8 cellular contexts compared by ENCODE assay signal in genomic region chr3:158539414-158540014, GRCh38. TPM values are rescaled to one million over a fixed set of nuclear protein-coding genes. Genes with fewer than 3 reads are reported as not detected.
DNase-seq lines count a peak whose midpoint lies in the region; TF ChIP-seq lines count a peak whose summit lies in the region.

No MANE protein-coding gene starts in this region.

- CTCF ChIA-PET in AG04450 (lab: Charles Lee), result interaction anchor here (0.5 to 4.1 kb wide), 47 partner anchors 8 to 1007 kb away, joined by 3 to 53 read pairs (median 4); partner anchors contain the start of genes GFM1, LXN, MFSD1 and MLF1
- CTCF ChIA-PET in OCI-LY7 (lab: Charles Lee; ENCODE audit: unreplicated experiment), result interaction anchor here (0.6 kb wide), 1 partner anchor 104 kb away, joined by 3 read pairs; no protein-coding TSS in a partner anchor

- H3K79me2 ChIP-seq in OCI-LY7 (ENCODE audit: insufficient read depth, low read depth, low read length), result no peaks in the 10 kb centered on the region

- POLR2A ChIA-PET in AG04450 (lab: Yijun Ruan, JAX), result no interaction called here
- POLR2A ChIA-PET in OCI-LY7 (lab: Charles Lee), result interaction anchor here (0.6 to 1.1 kb wide), 2 partner anchors 9 to 166 kb away, joined by 3 to 7 read pairs; no protein-coding TSS in a partner anchor

- in situ Hi-C loops in GM13976 (cut with MboI; ENCODE audit: low sequenced_read_pairs, unreplicated experiment), result loop anchor here (25.0 kb wide), 2 partner anchors 677 to 927 kb away; no protein-coding TSS in a partner anchor

- H3K27ac ChIP-seq in AG04450 (ENCODE audit: low read depth, low read length), result no peak overlapping the region
- no peak overlapping the region for H3K27ac ChIP-seq in OCI-LY7 (ENCODE audit: low read depth, low read length, poor library complexity, severe bottlenecking)
- peak overlapping the region in 1 of 2 donors; percentile 12 for H3K27ac ChIP-seq in right atrium auricular region

- H3K4me1 ChIP-seq in OCI-LY7 (ENCODE audit: insufficient read depth, low read length, poor library complexity, severe bottlenecking), result no peaks in the 10 kb centered on the region
- no peaks in the 10 kb centered on the region for H3K4me1 ChIP-seq in right atrium auricular region

- intact Hi-C loops in OCI-LY7 (cut with micrococcal nuclease; ENCODE audit: unreplicated experiment), result loop anchor here (5.0 kb wide), 1 partner anchor 672 kb away; no protein-coding TSS in a partner anchor

- BruUV-seq in OCI-LY7 (replicated peaks; lab: Mats Ljungman, UMichigan), result no TSS peak

- no peaks in the 10 kb centered on the region for H3K9me3 ChIP-seq in AG04450 (ENCODE audit: control insufficient read depth, insufficient read depth, low read length)
- H3K9me3 ChIP-seq in OCI-LY7 (ENCODE audit: low read length), result no peaks in the 10 kb centered on the region
- H3K9me3 ChIP-seq in right atrium auricular region, result no peaks in the 10 kb centered on the region

- no peak overlapping the region for H3K4me2 ChIP-seq in OCI-LY7 (ENCODE audit: low read length)

- peak; percentile 16 for DNase-seq in AG04450 (ENCODE audit: low read depth, low spot score)
- no peak for DNase-seq in GM13976 (ENCODE audit: low spot score)
- DNase-seq in HUDEP-2 (lab: John Stamatoyannopoulos, UW; ENCODE audit: unreplicated experiment in 76 of 76), result peak in 51 of 76 experiments; percentile 0 to 62 (median 27)
- DNase-seq in OCI-LY7 (ENCODE audit: low spot score), result peak; percentile 47
- DNase-seq in activated naive CD4-positive, alpha-beta T cell treated with Interleukin-2 at 50 U/mL for 16 hours, result peak; percentile 28
- DNase-seq in right atrium auricular region (ENCODE audit: low spot score), result no peak
- peak; percentile 7 to 12 (median 10) for DNase-seq in stimulated activated CD4-positive, alpha-beta T cell treated with anti-CD3 and anti-CD28 coated beads, Interleukin-1b, Interleukin-23, amount 100 ng/mL, for 24 hours (ENCODE audit: low read depth in 4 of 4, low spot score in 1 of 4)
- no peak for DNase-seq in 8988T

- H3K4me3 ChIP-seq in AG04450 (ENCODE audit: low read depth, low read length), result no peak overlapping the region
- H3K4me3 ChIP-seq in OCI-LY7 (ENCODE audit: low read depth, low read length, poor library complexity, severe bottlenecking), result no peak overlapping the region
- H3K4me3 ChIP-seq in right atrium auricular region, result no peak overlapping the region

- no peaks in the 10 kb centered on the region for H3K27me3 ChIP-seq in AG04450 (ENCODE audit: control insufficient read depth, insufficient read depth, low read length)
- H3K27me3 ChIP-seq in right atrium auricular region, result no peaks in the 10 kb centered on the region

- H3K36me3 ChIP-seq in OCI-LY7 (ENCODE audit: insufficient read depth, low read length) (peaks cover 12% of the 10 kb centered on the region; the same call in 1 of the 2 replicates), right atrium auricular region (no peaks in the 10 kb centered on the region)

- TF ChIP-seq CTCF in AG04450 (IDR thresholded peaks at IDR 0.05; ENCODE audit: low read depth, low read length) (peak; percentile 60), GM13976 (IDR thresholded peaks at IDR 0.05; ENCODE audit: borderline replicate concordance, control extremely low read depth, extremely low read depth, insufficient read depth, missing control alignments) (peak; percentile 35), OCI-LY7 (conservative IDR thresholded peaks at IDR 0.05; ENCODE audit: low read length) (peak; percentile 84), right atrium auricular region (IDR thresholded peaks at IDR 0.05) (peak; percentile 47 to 71)

- no peaks in the 10 kb centered on the region for H3K9me2 ChIP-seq in OCI-LY7 (ENCODE audit: insufficient read depth, low read length)

- H4K20me1 ChIP-seq in OCI-LY7 (ENCODE audit: insufficient read depth, low read length), result no peaks in the 10 kb centered on the region

- no peak overlapping the region for H2AFZ ChIP-seq in OCI-LY7 (ENCODE audit: low read length)

RNA-seq across cellular contexts. Expression of gene MLF1, which starts 31.5 kb away (rescaled TPM):
- polyA plus RNA-seq in AG04450 (2011; rRNA removed), result 6.7 and 10.1 TPM in 2 replicates
- 2.3 and 4.6 TPM in 2 replicates for polyA minus RNA-seq in AG04450 (2011; rRNA and poly(A)+ RNA removed)
- total RNA-seq in OCI-LY7 (2014; rRNA removed; shearing (Covaris generic)), result not detected in 2 replicates
- total RNA-seq in OCI-LY7 (2022) (not detected in 2 replicates), right atrium auricular region (100 to 1,000 TPM; 117 to 217 TPM)

Comparison
In these comparisons a context has a peak if more than half of its experiments do, and no peak if none do; other contexts are left out.
1. DNase-seq: peak in AG04450 (single experiment), HUDEP-2 (51 of 76), OCI-LY7 (single experiment), activated naive CD4-positive, alpha-beta T cell treated with Interleukin-2 at 50 U/mL for 16 hours (single experiment) and stimulated activated CD4-positive, alpha-beta T cell treated with anti-CD3 and anti-CD28 coated beads, Interleukin-1b, Interleukin-23, amount 100 ng/mL, for 24 hours (4 of 4); none in GM13976 (single experiment), right atrium auricular region (single experiment) and 8988T (single experiment).
2. RNA of gene MLF1, which starts 31.5 kb away (total RNA-seq): 117 to 217 TPM in right atrium auricular region; not detected in OCI-LY7; every median in the first group is over 100 times any median in the second.
3. Peak in every context shown above with its lines, with median percentiles within 50 percentile points of each other: CTCF ChIP-seq.